ENCODE assay signal across 2 cellular contexts in the genomic region with DNA sequence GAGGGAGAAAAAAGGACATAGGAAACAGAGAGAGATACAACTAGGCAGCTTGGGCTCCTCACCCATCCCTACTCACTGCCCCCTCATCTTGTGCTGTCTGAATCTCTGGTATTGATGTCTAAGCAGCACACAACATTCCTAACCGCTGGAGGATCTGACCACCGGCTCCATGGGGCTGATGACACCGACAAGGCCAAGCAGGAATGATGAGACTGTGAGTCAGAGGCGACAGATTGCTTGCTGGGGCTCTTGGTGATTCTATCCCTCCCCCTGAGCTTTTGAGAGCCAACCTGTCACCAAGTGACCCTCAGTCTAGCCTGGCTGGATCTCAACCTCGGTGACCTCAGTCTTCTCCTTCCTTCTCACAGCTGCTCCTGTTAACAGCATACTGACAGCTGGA.
TF ChIP-seq lines count a peak whose summit lies in the region.

No MANE protein-coding gene starts in this region.

TF ChIP-seq in A549, 52 proteins besides CTCF, POLR2A, EP300 and RAD21 (continued from another document):
- TF ChIP-seq ESRRA (IDR thresholded peaks at IDR 0.05; ENCODE audit: borderline replicate concordance, low read length) (no peak), TP53 (CRISPR knock-in tag; IDR thresholded peaks at IDR 0.05) (no peak), HDAC2 (IDR thresholded peaks at IDR 0.05) (no peak), GATA3 (IDR thresholded peaks at IDR 0.05; ENCODE audit: borderline replicate concordance) (no peak), EHF (CRISPR knock-in tag; IDR thresholded peaks at IDR 0.05) (no peak), ZC3H11A (IDR thresholded peaks at IDR 0.05) (no peak), MAFK (IDR thresholded peaks at IDR 0.05; ENCODE audit: partially characterized antibody) (no peak), RNF2 (IDR thresholded peaks at IDR 0.05; ENCODE audit: borderline replicate concordance, low read depth) (no peak), CEBPB (IDR thresholded peaks at IDR 0.05) (no peak)
- TF ChIP-seq, protein P1, sequence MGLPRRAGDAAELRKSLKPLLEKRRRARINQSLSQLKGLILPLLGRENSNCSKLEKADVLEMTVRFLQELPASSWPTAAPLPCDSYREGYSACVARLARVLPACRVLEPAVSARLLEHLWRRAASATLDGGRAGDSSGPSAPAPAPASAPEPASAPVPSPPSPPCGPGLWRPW (IDR thresholded peaks at IDR 0.05) = no peak
- TF ChIP-seq, protein P2, sequence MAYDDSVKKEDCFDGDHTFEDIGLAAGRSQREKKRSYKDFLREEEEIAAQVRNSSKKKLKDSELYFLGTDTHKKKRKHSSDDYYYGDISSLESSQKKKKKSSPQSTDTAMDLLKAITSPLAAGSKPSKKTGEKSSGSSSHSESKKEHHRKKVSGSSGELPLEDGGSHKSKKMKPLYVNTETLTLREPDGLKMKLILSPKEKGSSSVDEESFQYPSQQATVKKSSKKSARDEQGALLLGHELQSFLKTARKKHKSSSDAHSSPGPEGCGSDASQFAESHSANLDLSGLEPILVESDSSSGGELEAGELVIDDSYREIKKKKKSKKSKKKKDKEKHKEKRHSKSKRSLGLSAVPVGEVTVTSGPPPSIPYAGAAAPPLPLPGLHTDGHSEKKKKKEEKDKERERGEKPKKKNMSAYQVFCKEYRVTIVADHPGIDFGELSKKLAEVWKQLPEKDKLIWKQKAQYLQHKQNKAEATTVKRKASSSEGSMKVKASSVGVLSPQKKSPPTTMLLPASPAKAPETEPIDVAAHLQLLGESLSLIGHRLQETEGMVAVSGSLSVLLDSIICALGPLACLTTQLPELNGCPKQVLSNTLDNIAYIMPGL (CRISPR knock-in tag; IDR thresholded peaks at IDR 0.05; ENCODE audit: borderline replicate concordance) = no peak
- TF ChIP-seq, protein P3, sequence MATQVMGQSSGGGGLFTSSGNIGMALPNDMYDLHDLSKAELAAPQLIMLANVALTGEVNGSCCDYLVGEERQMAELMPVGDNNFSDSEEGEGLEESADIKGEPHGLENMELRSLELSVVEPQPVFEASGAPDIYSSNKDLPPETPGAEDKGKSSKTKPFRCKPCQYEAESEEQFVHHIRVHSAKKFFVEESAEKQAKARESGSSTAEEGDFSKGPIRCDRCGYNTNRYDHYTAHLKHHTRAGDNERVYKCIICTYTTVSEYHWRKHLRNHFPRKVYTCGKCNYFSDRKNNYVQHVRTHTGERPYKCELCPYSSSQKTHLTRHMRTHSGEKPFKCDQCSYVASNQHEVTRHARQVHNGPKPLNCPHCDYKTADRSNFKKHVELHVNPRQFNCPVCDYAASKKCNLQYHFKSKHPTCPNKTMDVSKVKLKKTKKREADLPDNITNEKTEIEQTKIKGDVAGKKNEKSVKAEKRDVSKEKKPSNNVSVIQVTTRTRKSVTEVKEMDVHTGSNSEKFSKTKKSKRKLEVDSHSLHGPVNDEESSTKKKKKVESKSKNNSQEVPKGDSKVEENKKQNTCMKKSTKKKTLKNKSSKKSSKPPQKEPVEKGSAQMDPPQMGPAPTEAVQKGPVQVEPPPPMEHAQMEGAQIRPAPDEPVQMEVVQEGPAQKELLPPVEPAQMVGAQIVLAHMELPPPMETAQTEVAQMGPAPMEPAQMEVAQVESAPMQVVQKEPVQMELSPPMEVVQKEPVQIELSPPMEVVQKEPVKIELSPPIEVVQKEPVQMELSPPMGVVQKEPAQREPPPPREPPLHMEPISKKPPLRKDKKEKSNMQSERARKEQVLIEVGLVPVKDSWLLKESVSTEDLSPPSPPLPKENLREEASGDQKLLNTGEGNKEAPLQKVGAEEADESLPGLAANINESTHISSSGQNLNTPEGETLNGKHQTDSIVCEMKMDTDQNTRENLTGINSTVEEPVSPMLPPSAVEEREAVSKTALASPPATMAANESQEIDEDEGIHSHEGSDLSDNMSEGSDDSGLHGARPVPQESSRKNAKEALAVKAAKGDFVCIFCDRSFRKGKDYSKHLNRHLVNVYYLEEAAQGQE (IDR thresholded peaks at IDR 0.05) = no peak

TF ChIP-seq in HCT116, 20 proteins besides CTCF, POLR2A, EP300 and RAD21 (continued from another document):
- TF ChIP-seq, protein P3 (IDR thresholded peaks at IDR 0.05; ENCODE audit: low read depth) = no peak
TF ChIP-seq in HCT116: peak in this region for 1.
